In the genomic region with DNA sequence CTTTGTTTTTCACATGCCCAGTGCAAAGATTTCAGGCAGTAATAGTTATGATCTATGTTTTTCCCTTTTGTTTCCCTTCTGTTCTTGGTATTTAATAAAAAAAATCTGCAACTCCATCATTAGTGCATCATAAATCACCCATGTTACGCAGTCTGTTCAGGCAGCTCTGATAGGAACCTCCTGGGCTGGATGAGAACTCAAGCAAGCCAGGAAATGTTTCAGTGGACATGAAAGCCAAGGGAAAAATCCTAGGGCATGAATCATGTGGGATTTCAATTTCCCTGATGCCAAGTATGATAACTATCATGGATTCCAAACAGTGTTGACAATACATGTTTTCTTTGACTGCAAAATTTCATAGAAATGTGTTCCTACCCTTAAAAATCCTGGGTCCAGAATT, we compare ENCODE assay signal across 12 cellular contexts.
DNase-seq lines count a peak whose midpoint lies in the region; ATAC-seq, FAIRE-seq and TF ChIP-seq lines count a peak whose summit lies in the region.
"Had no signal": no experiment of that assay in that cellular context is flagged by ENCODE, and none has a peak within 500 bp of the region (broad histone marks: within the 10 kb centered on the region; RNA-seq: fewer than 3 reads in every experiment).

No MANE protein-coding gene starts in this region.

- ATAC-seq in body of pancreas: peak; percentile 52
- ATAC-seq in right cardiac atrium: peak; percentile 91 to 93
- no peak for ATAC-seq in HG02973 (IDR thresholded peaks at IDR 0.05; ENCODE audit: unreplicated experiment)
- ATAC-seq in HG03097 (IDR thresholded peaks at IDR 0.05; ENCODE audit: low FRiP score, unreplicated experiment): no peak

- H3K4me2 ChIP-seq in skeletal muscle satellite cell (ENCODE audit: low read length): peak overlapping the region; percentile 5

- H3K9me3 ChIP-seq in body of pancreas (no peaks in the 10 kb centered on the region), right cardiac atrium (ENCODE audit: control insufficient read depth, low read length) (no peaks in the 10 kb centered on the region), skeletal muscle satellite cell (replicated peaks; ENCODE audit: low read length) (no peaks in the 10 kb centered on the region)

- H3K36me3 ChIP-seq in body of pancreas (replicated peaks in 1 of 2; ENCODE audit: insufficient read depth in 1 of 2, low read depth in 2 of 2) (no peaks in the 10 kb centered on the region), skeletal muscle satellite cell (ENCODE audit: insufficient read depth, low read length) (no peaks in the 10 kb centered on the region)

- TF ChIP-seq POLR2A in H54 (IDR thresholded peaks at IDR 0.05; ENCODE audit: low read depth, low read length): no peak
- TF ChIP-seq POLR2A in body of pancreas (IDR thresholded peaks at IDR 0.05): no peak

- peak; percentile 96 for FAIRE-seq in H54 (lab: Jason Lieb, UNC)
- FAIRE-seq: small intestine had no signal

- H3K4me3 ChIP-seq in body of pancreas (no peak overlapping the region), right cardiac atrium (ENCODE audit: low read length) (no peak overlapping the region), skeletal muscle satellite cell (ENCODE audit: low read length) (no peak overlapping the region)

- H3K4me1 ChIP-seq in body of pancreas (no peaks in the 10 kb centered on the region), right cardiac atrium (ENCODE audit: control insufficient read depth, insufficient read depth, low read length) (no peaks in the 10 kb centered on the region), skeletal muscle satellite cell (ENCODE audit: control insufficient read depth, insufficient read depth, low read length) (peaks cover 33% of the 10 kb centered on the region)

- H3K27ac ChIP-seq in body of pancreas (no peak overlapping the region), right cardiac atrium (ENCODE audit: low read length) (no peak overlapping the region)

- peak overlapping the region; percentile 57 for H3K9ac ChIP-seq in skeletal muscle satellite cell (ENCODE audit: low read depth, low read length)

- H3K27me3 ChIP-seq in body of pancreas (no peaks in the 10 kb centered on the region), right cardiac atrium (ENCODE audit: control insufficient read depth, insufficient read depth) (no peaks in the 10 kb centered on the region), skeletal muscle satellite cell (ENCODE audit: control insufficient read depth, insufficient read depth, low read length) (no peaks in the 10 kb centered on the region)

- intact Hi-C loops in body of pancreas (cut with DNase I) (no loop called here), right cardiac atrium (cut with DNase I) (no loop called here)

- DNase-seq in H54 (ENCODE audit: insufficient read length, low spot score): peak; percentile 30
- DNase-seq in body of pancreas: peak in 3 of 4 donors; percentile 8 to 13 (median 12)
- peak in 1 of 3 donors; percentile 33 for DNase-seq in right cardiac atrium
- DNase-seq in hippocampal formation (lab: John Stamatoyannopoulos, UW): no peak
- DNase-seq in NCI-H774 (lab: John Stamatoyannopoulos, UW): no peak
- DNase-seq: central memory CD4-positive, alpha-beta T cell; DMS153; NCI-H2029; small intestine had no signal

- 43 to 44% methylated on average over 1 of the region's 1 CpG for WGBS in body of pancreas, 2 donors
- 50% methylated on average over 1 of the region's 1 CpG for WGBS in right cardiac atrium

- TF ChIP-seq CTCF in body of pancreas (IDR thresholded peaks at IDR 0.05): no peak

Comparison
In these comparisons a context has a peak if more than half of its experiments do, and no peak if none do; other contexts are left out.
1. DNase-seq: peak in H54 (single experiment) and body of pancreas (3 of 4); none in hippocampal formation (0 of 2) and NCI-H774 (single experiment).
2. ATAC-seq: peak in body of pancreas (single experiment) and right cardiac atrium (2 of 2); none in HG02973 (single experiment) and HG03097 (single experiment).